In the genomic region with DNA sequence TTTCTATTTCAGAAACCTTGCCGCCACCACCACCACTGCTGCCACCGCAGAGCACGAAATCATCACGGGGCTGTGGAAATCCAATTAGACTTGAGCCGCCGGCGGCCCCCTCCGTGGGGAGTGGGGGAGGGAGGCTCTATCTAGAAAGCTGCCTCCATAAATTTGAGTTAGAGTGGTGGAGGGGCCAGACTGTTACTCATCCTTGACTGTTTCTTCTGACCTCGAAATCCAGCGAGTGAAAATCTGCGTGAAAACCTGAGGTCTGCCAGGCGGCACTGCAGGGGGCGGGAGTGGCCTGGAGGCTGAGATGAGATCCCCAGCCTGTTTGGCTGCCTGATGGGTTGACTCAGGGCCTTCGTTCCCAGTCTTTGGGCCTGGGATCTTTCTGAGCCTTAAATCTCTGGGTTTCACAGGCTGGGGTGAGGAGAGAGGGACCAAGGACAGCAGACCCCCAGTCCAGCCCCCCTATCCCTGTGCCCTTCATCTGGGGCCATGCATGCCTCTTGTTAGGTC, we compare ENCODE assay signal across 1 cellular context.
A peak's percentile ranks its signal among the peaks of the same experiment; 100 is the strongest.
TF ChIP-seq lines count a peak whose summit lies in the region.

No MANE protein-coding gene starts in this region.

TF ChIP-seq in SK-N-SH, 30 proteins besides CTCF, POLR2A, EP300 and RAD21 (continued from another document):
- TF ChIP-seq, protein P1, sequence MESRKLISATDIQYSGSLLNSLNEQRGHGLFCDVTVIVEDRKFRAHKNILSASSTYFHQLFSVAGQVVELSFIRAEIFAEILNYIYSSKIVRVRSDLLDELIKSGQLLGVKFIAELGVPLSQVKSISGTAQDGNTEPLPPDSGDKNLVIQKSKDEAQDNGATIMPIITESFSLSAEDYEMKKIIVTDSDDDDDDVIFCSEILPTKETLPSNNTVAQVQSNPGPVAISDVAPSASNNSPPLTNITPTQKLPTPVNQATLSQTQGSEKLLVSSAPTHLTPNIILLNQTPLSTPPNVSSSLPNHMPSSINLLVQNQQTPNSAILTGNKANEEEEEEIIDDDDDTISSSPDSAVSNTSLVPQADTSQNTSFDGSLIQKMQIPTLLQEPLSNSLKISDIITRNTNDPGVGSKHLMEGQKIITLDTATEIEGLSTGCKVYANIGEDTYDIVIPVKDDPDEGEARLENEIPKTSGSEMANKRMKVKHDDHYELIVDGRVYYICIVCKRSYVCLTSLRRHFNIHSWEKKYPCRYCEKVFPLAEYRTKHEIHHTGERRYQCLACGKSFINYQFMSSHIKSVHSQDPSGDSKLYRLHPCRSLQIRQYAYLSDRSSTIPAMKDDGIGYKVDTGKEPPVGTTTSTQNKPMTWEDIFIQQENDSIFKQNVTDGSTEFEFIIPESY (IDR thresholded peaks at IDR 0.05; ENCODE audit: borderline replicate concordance, low read depth), result no peak
- no peak for TF ChIP-seq RCOR1 (IDR thresholded peaks at IDR 0.05; ENCODE audit: low read length)
- no peak for TF ChIP-seq TEAD4 (IDR thresholded peaks at IDR 0.05; ENCODE audit: borderline replicate concordance, insufficient read depth)
- no peak for TF ChIP-seq RFX5 (IDR thresholded peaks at IDR 0.05; ENCODE audit: low read length)
- TF ChIP-seq, protein P2, sequence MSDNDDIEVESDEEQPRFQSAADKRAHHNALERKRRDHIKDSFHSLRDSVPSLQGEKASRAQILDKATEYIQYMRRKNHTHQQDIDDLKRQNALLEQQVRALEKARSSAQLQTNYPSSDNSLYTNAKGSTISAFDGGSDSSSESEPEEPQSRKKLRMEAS (IDR thresholded peaks at IDR 0.05; ENCODE audit: low read depth), result peak; percentile 91; the same call in 1 of the 2 replicates
- no peak for TF ChIP-seq MEF2A (IDR thresholded peaks at IDR 0.05; ENCODE audit: borderline replicate concordance, low read depth)
- TF ChIP-seq ELF1 (IDR thresholded peaks at IDR 0.05), result no peak
- TF ChIP-seq NFIC (IDR thresholded peaks at IDR 0.05; ENCODE audit: borderline replicate concordance), result no peak
- no peak for TF ChIP-seq USF1 (IDR thresholded peaks at IDR 0.05; ENCODE audit: borderline replicate concordance, low read depth)
- no peak for TF ChIP-seq GABPA (IDR thresholded peaks at IDR 0.05; ENCODE audit: low read depth)
- no peak for TF ChIP-seq MXI1 (IDR thresholded peaks at IDR 0.05; ENCODE audit: low read depth, low read length)
- peak; percentile 60 for TF ChIP-seq PBX3 (IDR thresholded peaks at IDR 0.05)
- TF ChIP-seq YY1 (IDR thresholded peaks at IDR 0.05; ENCODE audit: low read depth), result no peak
- no peak for TF ChIP-seq CHD2 (IDR thresholded peaks at IDR 0.05; ENCODE audit: low read length, partially characterized antibody)
- TF ChIP-seq SMC3 (IDR thresholded peaks at IDR 0.05; ENCODE audit: low read depth, low read length), result no peak
- TF ChIP-seq POLR2AphosphoS5 (IDR thresholded peaks at IDR 0.05; ENCODE audit: low read depth, low read length), result no peak
- TF ChIP-seq TCF12 (IDR thresholded peaks at IDR 0.05), result peak; percentile 52
- TF ChIP-seq, protein P3, sequence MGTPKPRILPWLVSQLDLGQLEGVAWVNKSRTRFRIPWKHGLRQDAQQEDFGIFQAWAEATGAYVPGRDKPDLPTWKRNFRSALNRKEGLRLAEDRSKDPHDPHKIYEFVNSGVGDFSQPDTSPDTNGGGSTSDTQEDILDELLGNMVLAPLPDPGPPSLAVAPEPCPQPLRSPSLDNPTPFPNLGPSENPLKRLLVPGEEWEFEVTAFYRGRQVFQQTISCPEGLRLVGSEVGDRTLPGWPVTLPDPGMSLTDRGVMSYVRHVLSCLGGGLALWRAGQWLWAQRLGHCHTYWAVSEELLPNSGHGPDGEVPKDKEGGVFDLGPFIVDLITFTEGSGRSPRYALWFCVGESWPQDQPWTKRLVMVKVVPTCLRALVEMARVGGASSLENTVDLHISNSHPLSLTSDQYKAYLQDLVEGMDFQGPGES (IDR thresholded peaks at IDR 0.05; ENCODE audit: low read depth, low read length), result no peak
- TF ChIP-seq SIN3A (IDR thresholded peaks at IDR 0.05; ENCODE audit: borderline replicate concordance, low read depth, low read length), result no peak
- no peak for TF ChIP-seq NRF1 (IDR thresholded peaks at IDR 0.05; ENCODE audit: low read depth, low read length)
- TF ChIP-seq REST (IDR thresholded peaks at IDR 0.05; ENCODE audit: low read depth, low read length), result no peak
- TF ChIP-seq TAF1 (IDR thresholded peaks at IDR 0.05; ENCODE audit: borderline replicate concordance, low read depth, low read length), result no peak
- no peak for TF ChIP-seq USF2 (IDR thresholded peaks at IDR 0.05; ENCODE audit: borderline replicate concordance, low read depth, low read length)
- peak; percentile 48; the same call in 1 of the 2 replicates for TF ChIP-seq RXRA (IDR thresholded peaks at IDR 0.05; ENCODE audit: borderline replicate concordance, low read depth)
- TF ChIP-seq GATA2 (CRISPR knock-in tag; IDR thresholded peaks at IDR 0.05), result no peak
- TF ChIP-seq EZH2phosphoT487 (IDR thresholded peaks at IDR 0.05; ENCODE audit: borderline replicate concordance, low read depth), result no peak
TF ChIP-seq in SK-N-SH: peak in this region for 6.
